Comparison of ENCODE assay signal across 8 cellular contexts in genomic region chr13:72565893-72566292, GRCh38.
A peak's percentile ranks its signal among the peaks of the same experiment; 100 is the strongest.
DNase-seq lines count a peak whose midpoint lies in the region; ATAC-seq and TF ChIP-seq lines count a peak whose summit lies in the region.

No MANE protein-coding gene starts in this region.

- H3K27ac ChIP-seq in lung (ENCODE audit: low read depth in 1 of 2, low read length in 1 of 2) = no peak overlapping the region

- H3K9me3 Mint-ChIP-seq in activated CD8-positive, alpha-beta T cell treated with anti-CD3 and anti-CD28 coated beads for 36 hours = no peaks in the 10 kb centered on the region
- no peaks in the 10 kb centered on the region for H3K9me3 Mint-ChIP-seq in activated CD8-positive, alpha-beta T cell treated with anti-CD3 and anti-CD28 coated beads, Interleukin-2, amount 10 ng/mL, durations not matched to agents 7 days and 5 days (ENCODE audit: insufficient read depth)

- no peak for DNase-seq in activated CD8-positive, alpha-beta T cell treated with anti-CD3 and anti-CD28 coated beads for 36 hours
- DNase-seq in activated CD8-positive, alpha-beta T cell treated with anti-CD3 and anti-CD28 coated beads, Interleukin-2, amount 10 ng/mL, durations not matched to agents 7 days and 5 days = no peak
- peak; percentile 39 for DNase-seq in NCI-H1694 (lab: John Stamatoyannopoulos, UW)
- peak; percentile 53 for DNase-seq in astrocyte of the hippocampus (ENCODE audit: low read depth, low spot score)
- no peak for DNase-seq in lung (ENCODE audit: low spot score)
- no peak for DNase-seq in T-helper 9 cell
- no peak for DNase-seq in DMS79 (lab: John Stamatoyannopoulos, UW)
- DNase-seq in stimulated activated CD4-positive, alpha-beta T cell treated with anti-CD3 and anti-CD28 coated beads, Interleukin-2, amount 100 ng/mL, for 48 hours = no peak

- H3K4me1 Mint-ChIP-seq in activated CD8-positive, alpha-beta T cell treated with anti-CD3 and anti-CD28 coated beads for 36 hours (ENCODE audit: low read depth) = no peaks in the 10 kb centered on the region
- no peaks in the 10 kb centered on the region for H3K4me1 Mint-ChIP-seq in activated CD8-positive, alpha-beta T cell treated with anti-CD3 and anti-CD28 coated beads, Interleukin-2, amount 10 ng/mL, durations not matched to agents 7 days and 5 days (ENCODE audit: low read depth)

- CTCF ChIA-PET in activated CD8-positive, alpha-beta T cell treated with anti-CD3 and anti-CD28 coated beads for 36 hours (lab: Charles Lee) = interaction anchor here (1.2 to 1.4 kb wide), 2 partner anchors 9 to 88 kb away, joined by 4 to 5 read pairs; no protein-coding TSS in a partner anchor
- CTCF ChIA-PET in activated CD8-positive, alpha-beta T cell treated with anti-CD3 and anti-CD28 coated beads, Interleukin-2, amount 10 ng/mL, durations not matched to agents 7 days and 5 days (lab: Charles Lee) = interaction anchor here (1.0 kb wide), 1 partner anchor 9 kb away, joined by 3 read pairs; no protein-coding TSS in a partner anchor

- no peak overlapping the region for H3K4me3 ChIP-seq in lung

- H3K4me1 ChIP-seq in lung (ENCODE audit: control insufficient read depth in 2 of 2, insufficient read depth in 2 of 2, low read length in 2 of 2) = no peaks in the 10 kb centered on the region

- 27 to 29% methylated on average over 1 of the region's 1 CpG for WGBS in lung, 2 donors

- no peak overlapping the region for H3K27ac Mint-ChIP-seq in activated CD8-positive, alpha-beta T cell treated with anti-CD3 and anti-CD28 coated beads for 36 hours
- no peak overlapping the region for H3K27ac Mint-ChIP-seq in activated CD8-positive, alpha-beta T cell treated with anti-CD3 and anti-CD28 coated beads, Interleukin-2, amount 10 ng/mL, durations not matched to agents 7 days and 5 days

- no peaks in the 10 kb centered on the region for H3K36me3 ChIP-seq in lung (ENCODE audit: control insufficient read depth in 2 of 2, insufficient read depth in 2 of 2, low read length in 2 of 2)

- H3K27me3 ChIP-seq in lung (ENCODE audit: control insufficient read depth, insufficient read depth) = no peaks in the 10 kb centered on the region

- peak; percentile 58 for TF ChIP-seq CTCF in activated CD8-positive, alpha-beta T cell treated with anti-CD3 and anti-CD28 coated beads for 36 hours (IDR thresholded peaks at IDR 0.05)
- TF ChIP-seq CTCF in lung (IDR thresholded peaks at IDR 0.05; ENCODE audit: control extremely low read depth, extremely low read depth) = peak; percentile 27

- H3K4me3 Mint-ChIP-seq in activated CD8-positive, alpha-beta T cell treated with anti-CD3 and anti-CD28 coated beads for 36 hours = no peak overlapping the region
- no peak overlapping the region for H3K4me3 Mint-ChIP-seq in activated CD8-positive, alpha-beta T cell treated with anti-CD3 and anti-CD28 coated beads, Interleukin-2, amount 10 ng/mL, durations not matched to agents 7 days and 5 days

- no peaks in the 10 kb centered on the region for H3K36me3 Mint-ChIP-seq in activated CD8-positive, alpha-beta T cell treated with anti-CD3 and anti-CD28 coated beads for 36 hours (ENCODE audit: low read depth)
- H3K36me3 Mint-ChIP-seq in activated CD8-positive, alpha-beta T cell treated with anti-CD3 and anti-CD28 coated beads, Interleukin-2, amount 10 ng/mL, durations not matched to agents 7 days and 5 days (ENCODE audit: low read depth) = no peaks in the 10 kb centered on the region

- ATAC-seq in activated CD8-positive, alpha-beta T cell treated with anti-CD3 and anti-CD28 coated beads for 36 hours = no peak
- ATAC-seq in activated CD8-positive, alpha-beta T cell treated with anti-CD3 and anti-CD28 coated beads, Interleukin-2, amount 10 ng/mL, durations not matched to agents 7 days and 5 days = no peak
- ATAC-seq in lung (ENCODE audit: insufficient read depth, low FRiP score) = no peak

- POLR2A ChIA-PET in activated CD8-positive, alpha-beta T cell treated with anti-CD3 and anti-CD28 coated beads for 36 hours (lab: Charles Lee) = no interaction called here
- POLR2A ChIA-PET in activated CD8-positive, alpha-beta T cell treated with anti-CD3 and anti-CD28 coated beads, Interleukin-2, amount 10 ng/mL, durations not matched to agents 7 days and 5 days (lab: Charles Lee) = no interaction called here

- intact Hi-C loops in activated CD8-positive, alpha-beta T cell treated with anti-CD3 and anti-CD28 coated beads for 36 hours (cut with micrococcal nuclease) = no loop called here

- no peaks in the 10 kb centered on the region for H3K9me3 ChIP-seq in lung (ENCODE audit: control insufficient read depth in 2 of 2, insufficient read depth in 1 of 2, low read length in 1 of 2)

- peaks cover 3% of the 10 kb centered on the region for H3K27me3 Mint-ChIP-seq in activated CD8-positive, alpha-beta T cell treated with anti-CD3 and anti-CD28 coated beads for 36 hours
- H3K27me3 Mint-ChIP-seq in activated CD8-positive, alpha-beta T cell treated with anti-CD3 and anti-CD28 coated beads, Interleukin-2, amount 10 ng/mL, durations not matched to agents 7 days and 5 days (ENCODE audit: low read depth) = no peaks in the 10 kb centered on the region

Comparison
In these comparisons a context has a peak if more than half of its experiments do, and no peak if none do; other contexts are left out.
1. DNase-seq: peak in NCI-H1694 (single experiment) and astrocyte of the hippocampus (single experiment); none in activated CD8-positive, alpha-beta T cell treated with anti-CD3 and anti-CD28 coated beads for 36 hours (single experiment), activated CD8-positive, alpha-beta T cell treated with anti-CD3 and anti-CD28 coated beads, Interleukin-2, amount 10 ng/mL, durations not matched to agents 7 days and 5 days (single experiment), lung (single experiment), T-helper 9 cell (single experiment), DMS79 (single experiment) and stimulated activated CD4-positive, alpha-beta T cell treated with anti-CD3 and anti-CD28 coated beads, Interleukin-2, amount 100 ng/mL, for 48 hours (0 of 2).